In genomic region chr22:23704062-23704461, GRCh38 we compare ENCODE assay signal across 12 cellular contexts. TPM values are rescaled to one million over a fixed set of nuclear protein-coding genes. Genes with fewer than 3 reads are reported as not detected.
"Had no signal": no experiment of that assay in that cellular context is flagged by ENCODE, and none has a peak within 500 bp of the region (broad histone marks: within the 10 kb centered on the region; RNA-seq: fewer than 3 reads in every experiment).

No MANE protein-coding gene starts in this region.

- H3K27ac Mint-ChIP-seq: dendritic cell treated with granulocyte-macrophage colony-stimulating factor and Interleukin-4, amounts not matched to agents 40 ng/mL and 50 ng/mL, for 4 days had no signal

- H3K27ac ChIP-seq: brain microvascular endothelial cell, epithelial cell of prostate had no signal

- H3K9me3 Mint-ChIP-seq: dendritic cell treated with granulocyte-macrophage colony-stimulating factor and Interleukin-4, amounts not matched to agents 40 ng/mL and 50 ng/mL, for 4 days; effector memory CD8-positive, alpha-beta T cell had no signal

- H3K27me3 ChIP-seq: brain microvascular endothelial cell had no signal

- H3K27me3 Mint-ChIP-seq: dendritic cell treated with granulocyte-macrophage colony-stimulating factor and Interleukin-4, amounts not matched to agents 40 ng/mL and 50 ng/mL, for 4 days; effector memory CD8-positive, alpha-beta T cell had no signal

- DNase-seq: brain microvascular endothelial cell; cerebellar nuclear complex; effector memory CD8-positive, alpha-beta T cell; left ventricle myocardium superior; mesenchymal stem cell; stimulated activated CD4-positive, alpha-beta T cell treated with anti-CD3 and anti-CD28 coated beads, Interleukin-4, amount 100 ng/mL, for 1 hour had no signal

- H3K4me3 Mint-ChIP-seq: dendritic cell treated with granulocyte-macrophage colony-stimulating factor and Interleukin-4, amounts not matched to agents 40 ng/mL and 50 ng/mL, for 4 days had no signal

RNA-seq across cellular contexts. Expression of gene RGL4, which starts 13.2 kb away (rescaled TPM):
- total RNA-seq: kidney epithelial cell, left ventricle myocardium superior, osteoblast, urinary bladder had no signal
- polyA plus RNA-seq: neural cell had no signal

RNA-seq across cellular contexts. Expression of gene VPREB3, which starts 50.2 kb away (rescaled TPM):
- total RNA-seq: kidney epithelial cell, osteoblast, urinary bladder had no signal
- polyA plus RNA-seq: neural cell, urinary bladder had no signal

RNA-seq across cellular contexts. Expression of gene C22orf15, which starts 58.7 kb away (rescaled TPM):
- total RNA-seq: kidney epithelial cell, left ventricle myocardium superior had no signal
- polyA plus RNA-seq: neural cell had no signal
